Comparison of ENCODE assay signal across 16 cellular contexts in genomic region chr20:63778857-63779256, GRCh38. TPM values are rescaled to one million over a fixed set of nuclear protein-coding genes. Genes with fewer than 3 reads are reported as not detected.
"Had no signal": no experiment of that assay in that cellular context is flagged by ENCODE, and none has a peak within 500 bp of the region (broad histone marks: within the 10 kb centered on the region; RNA-seq: fewer than 3 reads in every experiment).

No MANE protein-coding gene starts in this region.

- FAIRE-seq: endometrium, TTC549 had no signal

- ATAC-seq: activated naive CD8-positive, alpha-beta T cell treated with anti-CD3 and anti-CD28 coated beads, Interleukin-2, amount 50 U/mL, for 24 hours; gastroesophageal sphincter; left lung; mucosa of descending colon; naive thymus-derived CD8-positive, alpha-beta T cell; stimulated activated effector memory CD8-positive, alpha-beta T cell treated with anti-CD3 and anti-CD28 coated beads, Interleukin-12 subunit alpha, Interleukin-12 subunit beta, amount 100 ng/mL, for 72 hours; upper lobe of right lung had no signal

- H3K9me3 Mint-ChIP-seq: activated naive CD4-positive, alpha-beta T cell treated with anti-CD3 and anti-CD28 coated beads for 36 hours; activated naive CD8-positive, alpha-beta T cell treated with anti-CD3 and anti-CD28 coated beads, Interleukin-2, amount 50 U/mL, for 24 hours; naive thymus-derived CD8-positive, alpha-beta T cell; stimulated activated effector memory CD8-positive, alpha-beta T cell treated with anti-CD3 and anti-CD28 coated beads, Interleukin-12 subunit alpha, Interleukin-12 subunit beta, amount 100 ng/mL, for 72 hours had no signal

- H3K4me3 ChIP-seq: breast epithelium, gastroesophageal sphincter, left lung, mucosa of descending colon, thoracic aorta, upper lobe of right lung had no signal

- H3K36me3 Mint-ChIP-seq: naive thymus-derived CD8-positive, alpha-beta T cell; stimulated activated effector memory CD8-positive, alpha-beta T cell treated with anti-CD3 and anti-CD28 coated beads, Interleukin-12 subunit alpha, Interleukin-12 subunit beta, amount 100 ng/mL, for 72 hours had no signal

- H3K9me3 ChIP-seq: breast epithelium, gastroesophageal sphincter, left lung, mucosa of descending colon, neutrophil, thoracic aorta, upper lobe of right lung had no signal

- H3K27me3 Mint-ChIP-seq: activated naive CD8-positive, alpha-beta T cell treated with anti-CD3 and anti-CD28 coated beads, Interleukin-2, amount 50 U/mL, for 24 hours; naive thymus-derived CD8-positive, alpha-beta T cell had no signal

- DNase-seq: activated naive CD4-positive, alpha-beta T cell treated with anti-CD3 and anti-CD28 coated beads for 36 hours; activated naive CD8-positive, alpha-beta T cell treated with anti-CD3 and anti-CD28 coated beads, Interleukin-2, amount 50 U/mL, for 24 hours; islet precursor cell; mammary epithelial cell; naive thymus-derived CD8-positive, alpha-beta T cell; retina; upper lobe of right lung had no signal

- H3K36me3 ChIP-seq: breast epithelium, left lung, neutrophil, thoracic aorta, upper lobe of right lung had no signal

- H3K27me3 ChIP-seq: breast epithelium, gastroesophageal sphincter, upper lobe of right lung had no signal

- H3K27ac Mint-ChIP-seq: activated naive CD4-positive, alpha-beta T cell treated with anti-CD3 and anti-CD28 coated beads for 36 hours; activated naive CD8-positive, alpha-beta T cell treated with anti-CD3 and anti-CD28 coated beads, Interleukin-2, amount 50 U/mL, for 24 hours; naive thymus-derived CD8-positive, alpha-beta T cell; stimulated activated effector memory CD8-positive, alpha-beta T cell treated with anti-CD3 and anti-CD28 coated beads, Interleukin-12 subunit alpha, Interleukin-12 subunit beta, amount 100 ng/mL, for 72 hours had no signal

- H3K27ac ChIP-seq: breast epithelium, gastroesophageal sphincter, left lung, neutrophil, thoracic aorta, upper lobe of right lung had no signal

- H3K4me3 Mint-ChIP-seq: activated naive CD4-positive, alpha-beta T cell treated with anti-CD3 and anti-CD28 coated beads for 36 hours; activated naive CD8-positive, alpha-beta T cell treated with anti-CD3 and anti-CD28 coated beads, Interleukin-2, amount 50 U/mL, for 24 hours; naive thymus-derived CD8-positive, alpha-beta T cell; stimulated activated effector memory CD8-positive, alpha-beta T cell treated with anti-CD3 and anti-CD28 coated beads, Interleukin-12 subunit alpha, Interleukin-12 subunit beta, amount 100 ng/mL, for 72 hours had no signal

- H3K4me1 ChIP-seq: breast epithelium, upper lobe of right lung had no signal

RNA-seq across cellular contexts. Expression of gene ZBTB46, which starts 52.2 kb away (rescaled TPM):
- total RNA-seq: naive thymus-derived CD8-positive, alpha-beta T cell had no signal
